Comparison of ENCODE assay signal across 27 cellular contexts in genomic region chr7:137245186-137245585, GRCh38.
DNase-seq lines count a peak whose midpoint lies in the region; ATAC-seq, FAIRE-seq and TF ChIP-seq lines count a peak whose summit lies in the region.
"Had no signal": no experiment of that assay in that cellular context is flagged by ENCODE, and none has a peak within 500 bp of the region (broad histone marks: within the 10 kb centered on the region; RNA-seq: fewer than 3 reads in every experiment).

No MANE protein-coding gene starts in this region.

- H4K20me1 ChIP-seq in GM23338 (replicated peaks; ENCODE audit: insufficient read depth), result no peaks in the 10 kb centered on the region
- H4K20me1 ChIP-seq: BLaER1 treated with 17β-estradiol and CSF1 and Interleukin-3, amounts not matched to agents 10 nM and 100 nM had no signal

- no peak overlapping the region for H3K27ac ChIP-seq in GM23338 (ENCODE audit: low read depth)
- H3K27ac ChIP-seq: BLaER1 treated with 17β-estradiol and CSF1 and Interleukin-3, amounts not matched to agents 10 nM and 100 nM had no signal

- H3K4me1 Mint-ChIP-seq in GM23338, result peaks cover 16% of the 10 kb centered on the region

- DNase-seq in GM23338 (ENCODE audit: low spot score) (no peak), astrocyte of the hippocampus (ENCODE audit: low read depth, low spot score) (peak; percentile 13), kidney epithelial cell (ENCODE audit: low read depth) (peak; percentile 37), renal cortical epithelial cell (ENCODE audit: low read depth) (peak; percentile 54), frontal cortex (ENCODE audit: low spot score in 2 of 2) (no peak), NCI-H748 (lab: John Stamatoyannopoulos, UW; ENCODE audit: unreplicated experiment) (no peak), GM10266 (ENCODE audit: extremely low spot score) (no peak)
- no peak for DNase-seq in central memory CD4-positive, alpha-beta T cell
- DNase-seq: AML-193; CD4-positive, alpha-beta T cell; Kasumi-1; NCI-H1092 treated with DMSO at 0.1 percent for 48 hours; NCI-H1436; NCI-H187; NCI-H2171 treated with DMSO at 0.1 percent for 48 hours; NCI-H524; NCI-H774; Right ventricle myocardium superior; RPMI8226 had no signal

- no peaks in the 10 kb centered on the region for H3F3A ChIP-seq in GM23338 (replicated peaks; ENCODE audit: low read depth)

- H3K9me3 Mint-ChIP-seq in GM23338, result no peaks in the 10 kb centered on the region

- no peak overlapping the region for H3K4me3 Mint-ChIP-seq in GM23338
- H3K4me3 Mint-ChIP-seq: CD4-positive, alpha-beta T cell had no signal

- no peak overlapping the region for H3K4me2 ChIP-seq in GM23338
- H3K4me2 ChIP-seq: BLaER1 treated with 17β-estradiol and CSF1 and Interleukin-3, amounts not matched to agents 10 nM and 100 nM had no signal

- H3K27me3 ChIP-seq in GM23338 (ENCODE audit: insufficient read depth) (no peaks in the 10 kb centered on the region), kidney epithelial cell (ENCODE audit: control insufficient read depth, insufficient read depth, low read length) (no peaks in the 10 kb centered on the region)
- H3K27me3 ChIP-seq: BLaER1 treated with 17β-estradiol and CSF1 and Interleukin-3, amounts not matched to agents 10 nM and 100 nM had no signal

- 0 out of 2 replicates have a peak overlapping the region, but pooled peaks have one; percentile 11 for H3K27ac Mint-ChIP-seq in GM23338
- H3K27ac Mint-ChIP-seq: CD4-positive, alpha-beta T cell had no signal

- no peaks in the 10 kb centered on the region for H3K36me3 Mint-ChIP-seq in GM23338 (ENCODE audit: low read depth)

- peaks cover 8% of the 10 kb centered on the region; the same call in 1 of the 2 replicates for H3K4me1 ChIP-seq in GM23338 (ENCODE audit: insufficient read depth)
- H3K4me1 ChIP-seq: BLaER1 treated with 17β-estradiol and CSF1 and Interleukin-3, amounts not matched to agents 10 nM and 100 nM had no signal

- TF ChIP-seq CTCF in GM23338 (conservative IDR thresholded peaks at IDR 0.05; ENCODE audit: low read depth in 2 of 2), result no peak
- TF ChIP-seq CTCF in kidney epithelial cell (IDR thresholded peaks at IDR 0.05; ENCODE audit: insufficient read depth, low read length, poor library complexity, severe bottlenecking), result no peak
- TF ChIP-seq CTCF in GM10266 (IDR thresholded peaks at IDR 0.05; ENCODE audit: control insufficient read depth, insufficient read depth, low read depth, missing control alignments), result no peak

- H3K27me3 Mint-ChIP-seq in GM23338 (ENCODE audit: insufficient read depth, low read depth, poor library complexity), result peaks cover 3% of the 10 kb centered on the region
- H3K27me3 Mint-ChIP-seq: CD4-positive, alpha-beta T cell had no signal

- H3K4me3 ChIP-seq in GM23338 (no peak overlapping the region), kidney epithelial cell (ENCODE audit: low read depth, low read length) (no peak overlapping the region)
- H3K4me3 ChIP-seq: BLaER1 treated with 17β-estradiol and CSF1 and Interleukin-3, amounts not matched to agents 10 nM and 100 nM; GM12878; K562 had no signal

- no peaks in the 10 kb centered on the region; the same call in 1 of the 2 replicates for H3K9me2 ChIP-seq in GM23338 (ENCODE audit: insufficient read depth)

- no peaks in the 10 kb centered on the region for H3K79me2 ChIP-seq in GM23338 (replicated peaks; ENCODE audit: insufficient read depth)

- H2AFZ ChIP-seq in GM23338, result no peak overlapping the region

- no peak for FAIRE-seq in frontal cortex (lab: Jason Lieb, UNC)
- FAIRE-seq: A204.1, D721Med, G401.6, GM12878, H54, HepG2, K562 had no signal

- ATAC-seq in GM23338, result no peak
- ATAC-seq: GM12878, HepG2, K562 had no signal

- no peaks in the 10 kb centered on the region for H3K36me3 ChIP-seq in GM23338 (ENCODE audit: insufficient read depth)
- no peaks in the 10 kb centered on the region for H3K36me3 ChIP-seq in kidney epithelial cell (ENCODE audit: control insufficient read depth, insufficient read depth, low read length)
- H3K36me3 ChIP-seq: BLaER1 treated with 17β-estradiol and CSF1 and Interleukin-3, amounts not matched to agents 10 nM and 100 nM had no signal

TF ChIP-seq in GM23338, 12 proteins besides CTCF, POLR2A, EP300 and RAD21 (continues in another document):
- TF ChIP-seq JUNB (IDR thresholded peaks at IDR 0.05; ENCODE audit: unreplicated experiment) (no peak), POLR2AphosphoS5 (IDR thresholded peaks at IDR 0.05; ENCODE audit: low read depth) (no peak), EZH2 (IDR thresholded peaks at IDR 0.05; ENCODE audit: low read depth, unreplicated experiment) (no peak), ZNF331 (CRISPR knock-in tag; IDR thresholded peaks at IDR 0.05; ENCODE audit: low read depth) (no peak), ZNF114 (CRISPR knock-in tag; IDR thresholded peaks at IDR 0.05) (no peak), CREB1 (CRISPR knock-in tag; IDR thresholded peaks at IDR 0.05; ENCODE audit: low read depth) (no peak), EZH2phosphoT487 (IDR thresholded peaks at IDR 0.05; ENCODE audit: unreplicated experiment) (no peak), STAT1 (IDR thresholded peaks at IDR 0.05; ENCODE audit: unreplicated experiment) (no peak), NANOG (IDR thresholded peaks at IDR 0.05; ENCODE audit: borderline replicate concordance) (no peak)
- TF ChIP-seq, protein P1, sequence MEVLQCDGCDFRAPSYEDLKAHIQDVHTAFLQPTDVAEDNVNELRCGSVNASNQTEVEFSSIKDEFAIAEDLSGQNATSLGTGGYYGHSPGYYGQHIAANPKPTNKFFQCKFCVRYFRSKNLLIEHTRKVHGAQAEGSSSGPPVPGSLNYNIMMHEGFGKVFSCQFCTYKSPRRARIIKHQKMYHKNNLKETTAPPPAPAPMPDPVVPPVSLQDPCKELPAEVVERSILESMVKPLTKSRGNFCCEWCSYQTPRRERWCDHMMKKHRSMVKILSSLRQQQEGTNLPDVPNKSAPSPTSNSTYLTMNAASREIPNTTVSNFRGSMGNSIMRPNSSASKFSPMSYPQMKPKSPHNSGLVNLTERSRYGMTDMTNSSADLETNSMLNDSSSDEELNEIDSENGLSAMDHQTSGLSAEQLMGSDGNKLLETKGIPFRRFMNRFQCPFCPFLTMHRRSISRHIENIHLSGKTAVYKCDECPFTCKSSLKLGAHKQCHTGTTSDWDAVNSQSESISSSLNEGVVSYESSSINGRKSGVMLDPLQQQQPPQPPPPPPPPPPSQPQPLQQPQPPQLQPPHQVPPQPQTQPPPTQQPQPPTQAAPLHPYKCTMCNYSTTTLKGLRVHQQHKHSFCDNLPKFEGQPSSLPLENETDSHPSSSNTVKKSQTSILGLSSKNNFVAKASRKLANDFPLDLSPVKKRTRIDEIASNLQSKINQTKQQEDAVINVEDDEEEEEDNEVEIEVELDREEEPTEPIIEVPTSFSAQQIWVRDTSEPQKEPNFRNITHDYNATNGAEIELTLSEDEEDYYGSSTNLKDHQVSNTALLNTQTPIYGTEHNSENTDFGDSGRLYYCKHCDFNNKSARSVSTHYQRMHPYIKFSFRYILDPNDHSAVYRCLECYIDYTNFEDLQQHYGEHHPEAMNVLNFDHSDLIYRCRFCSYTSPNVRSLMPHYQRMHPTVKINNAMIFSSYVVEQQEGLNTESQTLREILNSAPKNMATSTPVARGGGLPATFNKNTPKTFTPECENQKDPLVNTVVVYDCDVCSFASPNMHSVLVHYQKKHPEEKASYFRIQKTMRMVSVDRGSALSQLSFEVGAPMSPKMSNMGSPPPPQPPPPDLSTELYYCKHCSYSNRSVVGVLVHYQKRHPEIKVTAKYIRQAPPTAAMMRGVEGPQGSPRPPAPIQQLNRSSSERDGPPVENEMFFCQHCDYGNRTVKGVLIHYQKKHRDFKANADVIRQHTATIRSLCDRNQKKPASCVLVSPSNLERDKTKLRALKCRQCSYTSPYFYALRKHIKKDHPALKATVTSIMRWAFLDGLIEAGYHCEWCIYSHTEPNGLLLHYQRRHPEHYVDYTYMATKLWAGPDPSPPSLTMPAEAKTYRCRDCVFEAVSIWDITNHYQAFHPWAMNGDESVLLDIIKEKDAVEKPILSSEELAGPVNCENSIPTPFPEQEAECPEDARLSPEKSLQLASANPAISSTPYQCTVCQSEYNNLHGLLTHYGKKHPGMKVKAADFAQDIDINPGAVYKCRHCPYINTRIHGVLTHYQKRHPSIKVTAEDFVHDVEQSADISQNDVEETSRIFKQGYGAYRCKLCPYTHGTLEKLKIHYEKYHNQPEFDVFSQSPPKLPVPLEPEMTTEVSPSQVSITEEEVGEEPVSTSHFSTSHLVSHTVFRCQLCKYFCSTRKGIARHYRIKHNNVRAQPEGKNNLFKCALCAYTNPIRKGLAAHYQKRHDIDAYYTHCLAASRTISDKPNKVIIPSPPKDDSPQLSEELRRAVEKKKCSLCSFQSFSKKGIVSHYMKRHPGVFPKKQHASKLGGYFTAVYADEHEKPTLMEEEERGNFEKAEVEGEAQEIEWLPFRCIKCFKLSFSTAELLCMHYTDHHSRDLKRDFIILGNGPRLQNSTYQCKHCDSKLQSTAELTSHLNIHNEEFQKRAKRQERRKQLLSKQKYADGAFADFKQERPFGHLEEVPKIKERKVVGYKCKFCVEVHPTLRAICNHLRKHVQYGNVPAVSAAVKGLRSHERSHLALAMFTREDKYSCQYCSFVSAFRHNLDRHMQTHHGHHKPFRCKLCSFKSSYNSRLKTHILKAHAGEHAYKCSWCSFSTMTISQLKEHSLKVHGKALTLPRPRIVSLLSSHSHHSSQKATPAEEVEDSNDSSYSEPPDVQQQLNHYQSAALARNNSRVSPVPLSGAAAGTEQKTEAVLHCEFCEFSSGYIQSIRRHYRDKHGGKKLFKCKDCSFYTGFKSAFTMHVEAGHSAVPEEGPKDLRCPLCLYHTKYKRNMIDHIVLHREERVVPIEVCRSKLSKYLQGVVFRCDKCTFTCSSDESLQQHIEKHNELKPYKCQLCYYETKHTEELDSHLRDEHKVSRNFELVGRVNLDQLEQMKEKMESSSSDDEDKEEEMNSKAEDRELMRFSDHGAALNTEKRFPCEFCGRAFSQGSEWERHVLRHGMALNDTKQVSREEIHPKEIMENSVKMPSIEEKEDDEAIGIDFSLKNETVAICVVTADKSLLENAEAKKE (CRISPR knock-in tag; IDR thresholded peaks at IDR 0.05), result no peak
- TF ChIP-seq, protein P2, sequence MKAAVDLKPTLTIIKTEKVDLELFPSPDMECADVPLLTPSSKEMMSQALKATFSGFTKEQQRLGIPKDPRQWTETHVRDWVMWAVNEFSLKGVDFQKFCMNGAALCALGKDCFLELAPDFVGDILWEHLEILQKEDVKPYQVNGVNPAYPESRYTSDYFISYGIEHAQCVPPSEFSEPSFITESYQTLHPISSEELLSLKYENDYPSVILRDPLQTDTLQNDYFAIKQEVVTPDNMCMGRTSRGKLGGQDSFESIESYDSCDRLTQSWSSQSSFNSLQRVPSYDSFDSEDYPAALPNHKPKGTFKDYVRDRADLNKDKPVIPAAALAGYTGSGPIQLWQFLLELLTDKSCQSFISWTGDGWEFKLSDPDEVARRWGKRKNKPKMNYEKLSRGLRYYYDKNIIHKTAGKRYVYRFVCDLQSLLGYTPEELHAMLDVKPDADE (IDR thresholded peaks at IDR 0.05), result no peak

Comparison
In these comparisons a context has a peak if more than half of its experiments do, and no peak if none do; other contexts are left out.
1. DNase-seq: peak in astrocyte of the hippocampus (single experiment), kidney epithelial cell (single experiment) and renal cortical epithelial cell (single experiment); none in GM23338 (single experiment), frontal cortex (0 of 2), NCI-H748 (single experiment), GM10266 (single experiment) and central memory CD4-positive, alpha-beta T cell (single experiment).